16 cellular contexts compared by ENCODE assay signal in the genomic region with DNA sequence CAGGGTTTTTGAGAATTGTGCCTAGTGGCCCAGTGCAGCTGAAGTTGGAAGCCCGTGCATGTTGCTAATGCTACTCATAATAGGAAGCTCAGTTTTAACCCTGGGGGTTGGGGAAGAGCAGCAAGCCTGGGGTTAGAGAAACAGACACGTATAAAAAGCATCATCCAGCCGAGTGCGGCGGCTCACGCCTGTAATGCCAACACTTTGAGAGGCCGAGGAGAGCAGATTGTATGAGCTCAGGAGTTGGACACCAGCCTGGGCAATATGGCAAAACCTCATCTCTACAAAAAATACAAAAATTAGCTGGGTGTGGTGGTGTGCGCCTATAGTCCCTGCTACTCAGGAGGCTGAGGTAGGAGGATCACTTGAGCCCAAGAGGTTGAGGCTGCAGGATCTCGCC. TPM values are rescaled to one million over a fixed set of nuclear protein-coding genes. Genes with fewer than 3 reads are reported as not detected.
DNase-seq lines count a peak whose midpoint lies in the region; TF ChIP-seq lines count a peak whose summit lies in the region.
"Had no signal": no experiment of that assay in that cellular context is flagged by ENCODE, and none has a peak within 500 bp of the region (broad histone marks: within the 10 kb centered on the region; RNA-seq: fewer than 3 reads in every experiment).

No MANE protein-coding gene starts in this region.

- H3K4me3 ChIP-seq in DOHH2 (ENCODE audit: low read length) (no peak overlapping the region), WERI-Rb-1 (ENCODE audit: low read depth, low read length) (no peak overlapping the region)
- H3K4me3 ChIP-seq: K562 had no signal

- H3K27ac ChIP-seq in DOHH2 (ENCODE audit: low read depth, low read length) (no peak overlapping the region), WERI-Rb-1 (no peak overlapping the region)

- H3K9me2 ChIP-seq in DOHH2 (replicated peaks; ENCODE audit: control insufficient read depth, low read length), result no peaks in the 10 kb centered on the region

- peaks cover 8% of the 10 kb centered on the region; the same call in 1 of the 2 replicates for H4K20me1 ChIP-seq in DOHH2 (ENCODE audit: control insufficient read depth, insufficient read depth, low read depth, low read length)

- TF ChIP-seq CTCF in DOHH2 (IDR thresholded peaks at IDR 0.05; ENCODE audit: low read depth, low read length, poor library complexity, severe bottlenecking), result no peak
- TF ChIP-seq CTCF in brain (conservative IDR thresholded peaks at IDR 0.05), result no peak
- no peak for TF ChIP-seq CTCF in neural crest cell (conservative IDR thresholded peaks at IDR 0.05)
- TF ChIP-seq CTCF in WERI-Rb-1 (IDR thresholded peaks at IDR 0.05; ENCODE audit: low read depth, low read length), result no peak

- H3K36me3 ChIP-seq in DOHH2 (ENCODE audit: control insufficient read depth, low read length) (peaks cover 12% of the 10 kb centered on the region), WERI-Rb-1 (no peaks in the 10 kb centered on the region)

- peak overlapping the region; percentile 35 for H3K4me3 Mint-ChIP-seq in T-helper 1 cell treated with Interleukin-12 subunit alpha and Interleukin-12 subunit beta and Interleukin-4 antibody, amounts not matched to agents 30 μg/mL and 1 μg/mL, for 36 hours
- H3K4me3 Mint-ChIP-seq in brain (peak overlapping the region in 3 of 5 experiments; percentile 7 to 68 (median 31)), neural crest cell (peak overlapping the region; percentile 15)

- no peaks in the 10 kb centered on the region for H3K27me3 Mint-ChIP-seq in T-helper 1 cell treated with Interleukin-12 subunit alpha and Interleukin-12 subunit beta and Interleukin-4 antibody, amounts not matched to agents 30 μg/mL and 1 μg/mL, for 36 hours (ENCODE audit: low read depth)
- H3K27me3 Mint-ChIP-seq in brain, result peaks cover 5% of the 10 kb centered on the region
- no peaks in the 10 kb centered on the region for H3K27me3 Mint-ChIP-seq in neural crest cell (ENCODE audit: low read depth)
- H3K27me3 Mint-ChIP-seq: CD8-positive, alpha-beta memory T cell had no signal

- H3K27ac Mint-ChIP-seq in T-helper 1 cell treated with Interleukin-12 subunit alpha and Interleukin-12 subunit beta and Interleukin-4 antibody, amounts not matched to agents 30 μg/mL and 1 μg/mL, for 36 hours, result no peak overlapping the region
- H3K27ac Mint-ChIP-seq in brain, result peak overlapping the region in 1 of 5 experiments; percentile 25
- no peak overlapping the region for H3K27ac Mint-ChIP-seq in neural crest cell (ENCODE audit: unreplicated experiment)

- peaks cover 43% of the 10 kb centered on the region for H3K79me2 ChIP-seq in DOHH2 (ENCODE audit: control insufficient read depth, low read length)

- DNase-seq in T-helper 1 cell (no peak), neural crest cell (ENCODE audit: low read depth, low spot score) (no peak), NCI-H2107 (lab: John Stamatoyannopoulos, UW) (no peak), WERI-Rb-1 (no peak), H4 (ENCODE audit: low spot score) (no peak)
- DNase-seq: 8988T; CD8-positive, alpha-beta memory T cell; DND-41; GF-D8; NCI-H1436; NCI-H2029 treated with DMSO at 0.1 percent for 48 hours; NCI-H510A treated with DMSO at 0.1 percent for 48 hours had no signal

- H3K4me1 Mint-ChIP-seq in T-helper 1 cell treated with Interleukin-12 subunit alpha and Interleukin-12 subunit beta and Interleukin-4 antibody, amounts not matched to agents 30 μg/mL and 1 μg/mL, for 36 hours (ENCODE audit: low read depth), result peaks cover 23% of the 10 kb centered on the region
- H3K4me1 Mint-ChIP-seq in brain (peaks cover 36% of the 10 kb centered on the region), neural crest cell (peaks cover 28% of the 10 kb centered on the region)

- H3K4me1 ChIP-seq in DOHH2 (ENCODE audit: control insufficient read depth, low read length), result peaks cover 25% of the 10 kb centered on the region

- H3K9me3 ChIP-seq in DOHH2 (ENCODE audit: control insufficient read depth, insufficient read depth, low read length) (no peaks in the 10 kb centered on the region), WERI-Rb-1 (ENCODE audit: severe bottlenecking) (no peaks in the 10 kb centered on the region)

- H3K4me2 ChIP-seq in DOHH2 (ENCODE audit: low read length), result peak overlapping the region; percentile 2; the same call in 1 of the 2 replicates

- no peaks in the 10 kb centered on the region for H3K36me3 Mint-ChIP-seq in T-helper 1 cell treated with Interleukin-12 subunit alpha and Interleukin-12 subunit beta and Interleukin-4 antibody, amounts not matched to agents 30 μg/mL and 1 μg/mL, for 36 hours (ENCODE audit: low read depth)
- H3K36me3 Mint-ChIP-seq in brain (no peaks in the 10 kb centered on the region), neural crest cell (ENCODE audit: low read depth) (no peaks in the 10 kb centered on the region)

- H3F3A ChIP-seq in DOHH2 (ENCODE audit: control insufficient read depth, insufficient read depth), result no peaks in the 10 kb centered on the region

- H3K9me3 Mint-ChIP-seq in T-helper 1 cell treated with Interleukin-12 subunit alpha and Interleukin-12 subunit beta and Interleukin-4 antibody, amounts not matched to agents 30 μg/mL and 1 μg/mL, for 36 hours, result no peaks in the 10 kb centered on the region
- H3K9me3 Mint-ChIP-seq in brain, result no peaks in the 10 kb centered on the region
- H3K9me3 Mint-ChIP-seq in neural crest cell, result no peaks in the 10 kb centered on the region
- H3K9me3 Mint-ChIP-seq: CD8-positive, alpha-beta memory T cell had no signal

- H3K27me3 ChIP-seq in DOHH2 (ENCODE audit: control insufficient read depth, low read length) (no peaks in the 10 kb centered on the region), WERI-Rb-1 (ENCODE audit: insufficient read depth, low read depth, severe bottlenecking) (no peaks in the 10 kb centered on the region)

RNA-seq across cellular contexts. Expression of gene CLUH, which starts 2.3 kb away (rescaled TPM):
- 28.9 TPM for polyA plus RNA-seq in brain (ENCODE audit: insufficient read depth, low read depth, low replicate concordance)
- 59.4 and 59.6 TPM in 2 replicates for total RNA-seq in neural crest cell
- total RNA-seq in H4 (2014; rRNA removed; shearing (Covaris generic)), result 11.4 and 14.4 TPM in 2 replicates

RNA-seq across cellular contexts. Expression of gene CCDC92B, which starts 35.6 kb away (rescaled TPM):
- 22.1 TPM for polyA plus RNA-seq in brain (ENCODE audit: insufficient read depth, low read depth, low replicate concordance)
- 0.35 and 0.48 TPM in 2 replicates for total RNA-seq in neural crest cell
- total RNA-seq in H4 (2014; rRNA removed; shearing (Covaris generic)), result not detected in 2 replicates
- total RNA-seq: K562 had no signal
- polyA plus RNA-seq: CD8-positive, alpha-beta memory T cell; K562 had no signal
